8 cellular contexts compared by ENCODE assay signal in genomic region chr12:53451661-53452158, GRCh38. TPM values are rescaled to one million over a fixed set of nuclear protein-coding genes. Genes with fewer than 3 reads are reported as not detected.
DNase-seq lines count a peak whose midpoint lies in the region; ATAC-seq and TF ChIP-seq lines count a peak whose summit lies in the region.

Gene PCBP2, plus strand, starts transcription at chr12:53452102. Its CDS starts 2,699 bp downstream, at chr12:53454801.

- no peaks in the 10 kb centered on the region for H3K27me3 ChIP-seq in gastroesophageal sphincter

- no peaks in the 10 kb centered on the region for H3K9me3 ChIP-seq in gastroesophageal sphincter

- no peak for TF ChIP-seq EP300 in gastroesophageal sphincter (IDR thresholded peaks at IDR 0.05)

- peaks cover 41% of the 10 kb centered on the region for H3K4me1 Mint-ChIP-seq in activated naive CD4-positive, alpha-beta T cell treated with anti-CD3 and anti-CD28 coated beads, Interleukin-2, amount 10 ng/mL, durations not matched to agents 7 days and 5 days

- H3K27ac Mint-ChIP-seq in activated naive CD4-positive, alpha-beta T cell treated with anti-CD3 and anti-CD28 coated beads, Interleukin-2, amount 10 ng/mL, durations not matched to agents 7 days and 5 days: peak within 1 kb of the TSS; percentile 99

- DNase-seq in GM04504 (ENCODE audit: low read depth): peak; percentile 99
- DNase-seq in HEK293T (ENCODE audit: extremely low spot score): peak; percentile 95
- DNase-seq in MV-4-11 (lab: John Stamatoyannopoulos, UW): peak; percentile 99
- DNase-seq in SK-N-DZ (ENCODE audit: low spot score): peak; percentile 100
- peak; percentile 99 for DNase-seq in activated naive CD4-positive, alpha-beta T cell treated with anti-CD3 and anti-CD28 coated beads, Interleukin-2, amount 10 ng/mL, durations not matched to agents 7 days and 5 days
- peak; percentile 81 to 100 (median 99) for DNase-seq in nucleus accumbens (lab: John Stamatoyannopoulos, UW)

- peak; percentile 98 for ATAC-seq in gastroesophageal sphincter

- H3K36me3 Mint-ChIP-seq in activated naive CD4-positive, alpha-beta T cell treated with anti-CD3 and anti-CD28 coated beads, Interleukin-2, amount 10 ng/mL, durations not matched to agents 7 days and 5 days: peaks cover 47% of the 10 kb centered on the region

- peaks cover 8 to 27% (median 20%) of the 10 kb centered on the region in 3 donors for H3K4me1 ChIP-seq in gastroesophageal sphincter

- POLR2A ChIA-PET in HEK293T (lab: Yijun Ruan, JAX): interaction anchor here (0.7 to 1.3 kb wide), 5 partner anchors 11 to 130 kb away, joined by 3 to 4 read pairs (median 3); partner anchors contain the start of genes AAAS and TARBP2

- H3K9me3 Mint-ChIP-seq in activated naive CD4-positive, alpha-beta T cell treated with anti-CD3 and anti-CD28 coated beads, Interleukin-2, amount 10 ng/mL, durations not matched to agents 7 days and 5 days: no peaks in the 10 kb centered on the region

- H3K27ac ChIP-seq in gastroesophageal sphincter (peak within 1 kb of the TSS; percentile 92 to 97 (median 96)), temporal lobe (ENCODE audit: low read depth, low read length) (peak within 1 kb of the TSS; percentile 89)

- H3K4me3 ChIP-seq in gastroesophageal sphincter: peak within 1 kb of the TSS; percentile 77 to 89

- TF ChIP-seq POLR2A in gastroesophageal sphincter (IDR thresholded peaks at IDR 0.05): peak; percentile 73 to 85

- CTCF ChIA-PET in HEK293T (lab: Yijun Ruan, JAX): interaction anchor here (1.4 kb wide), 1 partner anchor 11 kb away, joined by 7 read pairs; the partner anchor contains the start of gene PRR13
- CTCF ChIA-PET in activated naive CD4-positive, alpha-beta T cell treated with anti-CD3 and anti-CD28 coated beads, Interleukin-2, amount 10 ng/mL, durations not matched to agents 7 days and 5 days (lab: Charles Lee): no interaction called here

- WGBS in gastroesophageal sphincter (ENCODE audit: low coverage in 1 of 2), 2 donors: 0 to 1% methylated on average over 7 to 12 of the region's 32 CpGs

- TF ChIP-seq CTCF in gastroesophageal sphincter (IDR thresholded peaks at IDR 0.05): peak; percentile 57 to 95 (median 94)

- no peaks in the 10 kb centered on the region for H3K27me3 Mint-ChIP-seq in activated naive CD4-positive, alpha-beta T cell treated with anti-CD3 and anti-CD28 coated beads, Interleukin-2, amount 10 ng/mL, durations not matched to agents 7 days and 5 days

- peak within 1 kb of the TSS; percentile 99 for H3K4me3 Mint-ChIP-seq in activated naive CD4-positive, alpha-beta T cell treated with anti-CD3 and anti-CD28 coated beads, Interleukin-2, amount 10 ng/mL, durations not matched to agents 7 days and 5 days

- peaks cover 2 to 51% of the 10 kb centered on the region in 2 donors for H3K36me3 ChIP-seq in gastroesophageal sphincter

TF ChIP-seq in HEK293T, 16 proteins besides CTCF, POLR2A, EP300 and RAD21:
- no peak for TF ChIP-seq LEF1 (IDR thresholded peaks at IDR 0.05; ENCODE audit: borderline replicate concordance)
- TF ChIP-seq ELF4 (IDR thresholded peaks at IDR 0.05): peak; percentile 74
- no peak for TF ChIP-seq TARDBP (IDR thresholded peaks at IDR 0.05)
- TF ChIP-seq ARNT (IDR thresholded peaks at IDR 0.05): 0 out of 2 replicates have a peak, but pooled peaks have one; percentile 16
- no peak for TF ChIP-seq ZNF384 (IDR thresholded peaks at IDR 0.05)
- TF ChIP-seq L3MBTL2 (conservative IDR thresholded peaks at IDR 0.05): no peak
- TF ChIP-seq SUZ12 (IDR thresholded peaks at IDR 0.05): no peak
- 0 out of 2 replicates have a peak, but pooled peaks have one; percentile 26 for TF ChIP-seq HDGF (IDR thresholded peaks at IDR 0.05; ENCODE audit: borderline replicate concordance)
- no peak for TF ChIP-seq NFRKB (IDR thresholded peaks at IDR 0.05)
- no peak for TF ChIP-seq FOXM1 (IDR thresholded peaks at IDR 0.05; ENCODE audit: borderline replicate concordance)
- no peak for TF ChIP-seq FOXK2 (IDR thresholded peaks at IDR 0.05)
- no peak for TF ChIP-seq BHLHE40 (IDR thresholded peaks at IDR 0.05; ENCODE audit: borderline replicate concordance)
- TF ChIP-seq FOXA1 (IDR thresholded peaks at IDR 0.05): no peak
- TF ChIP-seq CTBP1 (IDR thresholded peaks at IDR 0.05; ENCODE audit: borderline replicate concordance): no peak
- TF ChIP-seq SP1 (IDR thresholded peaks at IDR 0.05): no peak
- peak; percentile 34; the same call in 1 of the 2 replicates for TF ChIP-seq PKNOX1 (IDR thresholded peaks at IDR 0.05)
TF ChIP-seq in HEK293T: peak in this region for 4.

RNA-seq across cellular contexts. Expression of gene PCBP2, which starts in this region (rescaled TPM):
- 319 and 354 TPM in 2 replicates for polyA plus RNA-seq in SK-N-DZ (2014; cell fraction: cytosol; rRNA removed)
- 451 and 689 TPM in 2 replicates for polyA plus RNA-seq in SK-N-DZ (2014; cell fraction: nucleus; rRNA removed)
- total RNA-seq in gastroesophageal sphincter (100 to 1,000 TPM; 259 to 375 (median 354) TPM), temporal lobe (259 TPM)

Comparison
In these comparisons a context has a peak if more than half of its experiments do, and no peak if none do; other contexts are left out.
1. Peak in every context shown above with its lines: DNase-seq, ATAC-seq, H3K4me3 ChIP-seq and H3K27ac ChIP-seq.